Comparison of ENCODE assay signal across 33 cellular contexts in the genomic region with DNA sequence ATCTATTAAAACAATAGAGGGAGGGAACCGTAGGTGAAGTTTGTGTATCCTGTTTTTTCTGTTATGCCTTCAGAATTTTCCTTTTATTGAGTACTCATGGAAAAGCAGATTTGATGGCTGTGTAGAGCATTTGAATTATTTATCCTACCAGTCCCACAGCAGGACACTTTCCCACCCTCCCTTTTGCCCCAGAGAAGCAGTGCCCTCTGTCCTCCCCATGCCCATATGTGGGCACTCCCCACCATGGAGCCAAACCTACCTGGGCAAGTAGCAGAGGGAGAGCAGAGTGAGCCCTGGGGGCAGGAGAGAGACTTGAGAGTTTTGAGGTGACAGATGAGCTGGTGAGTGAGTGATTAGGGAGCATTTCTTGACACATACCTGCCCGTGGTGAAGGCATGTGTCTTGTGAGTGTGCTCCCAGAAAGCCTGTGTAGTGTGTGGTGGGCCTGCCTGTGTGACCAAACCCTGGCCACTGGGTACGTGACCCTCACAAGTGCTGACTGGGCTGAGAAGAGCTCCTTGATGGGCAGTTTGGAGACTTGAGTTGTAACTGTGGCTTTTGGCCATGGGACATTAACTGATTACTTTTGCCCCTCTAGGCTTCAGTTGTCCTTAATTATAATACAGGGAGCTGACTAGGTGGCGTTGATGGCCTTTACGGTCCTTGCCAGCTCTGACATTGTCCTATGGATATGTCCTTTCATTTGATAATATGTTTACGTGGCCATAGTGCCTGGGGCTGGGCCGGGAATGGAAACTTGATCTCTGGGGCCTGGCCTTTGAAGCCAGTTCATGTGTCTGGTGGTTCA. TPM values are rescaled to one million over a fixed set of nuclear protein-coding genes. Genes with fewer than 3 reads are reported as not detected.
DNase-seq lines count a peak whose midpoint lies in the region; ATAC-seq and TF ChIP-seq lines count a peak whose summit lies in the region.
"Had no signal": no experiment of that assay in that cellular context is flagged by ENCODE, and none has a peak within 500 bp of the region (broad histone marks: within the 10 kb centered on the region; RNA-seq: fewer than 3 reads in every experiment).

No MANE protein-coding gene starts in this region.

- no peak overlapping the region for H3K9ac ChIP-seq in mesendoderm (ENCODE audit: low read length)

- H3K4me3 ChIP-seq in breast epithelium (no peak overlapping the region), mesendoderm (ENCODE audit: low read length) (no peak overlapping the region)
- H3K4me3 ChIP-seq: esophagus squamous epithelium, HAP-1, thoracic aorta had no signal

- no peak overlapping the region for H4K5ac ChIP-seq in mesendoderm (ENCODE audit: low read length)

- no peaks in the 10 kb centered on the region for H3K79me2 ChIP-seq in mesendoderm (ENCODE audit: control insufficient read depth, insufficient read depth, low read length)

- H3K4me2 ChIP-seq in mesendoderm (ENCODE audit: low read length), result no peak overlapping the region

- H3K4me1 Mint-ChIP-seq in MCF 10A (ENCODE audit: insufficient read depth, unreplicated experiment) (peaks cover 59% of the 10 kb centered on the region), WTC11 (peaks cover 43% of the 10 kb centered on the region)
- peaks cover 15% of the 10 kb centered on the region for H3K4me1 Mint-ChIP-seq in activated T-cell treated with anti-CD3 and anti-CD28 coated beads, Interleukin-2, amount 50 U/mL, for 4 hours (ENCODE audit: low read depth)

- H3K4me1 ChIP-seq in breast epithelium (no peaks in the 10 kb centered on the region), mesendoderm (ENCODE audit: control insufficient read depth, low read depth, low read length) (peaks cover 14% of the 10 kb centered on the region)
- H3K4me1 ChIP-seq: BE2C, Caco-2 had no signal

- H2AK5ac ChIP-seq in mesendoderm (ENCODE audit: low read length), result no peak overlapping the region

- ATAC-seq in WTC11, result no peak
- no peak for ATAC-seq in omental fat pad (ENCODE audit: low FRiP score)
- ATAC-seq in activated T-cell treated with anti-CD3 and anti-CD28 coated beads, Interleukin-2, amount 50 U/mL, for 4 hours, result no peak
- ATAC-seq: HepG2; left cardiac atrium; PC-3; stimulated activated naive CD8-positive, alpha-beta T cell treated with anti-CD3 and anti-CD28 coated beads, Interleukin-15, Interleukin-2, amounts not matched to agents 100 U/mL and 50 U/mL, for 24 hours had no signal

- POLR2A ChIA-PET in MCF 10A (lab: Yijun Ruan, JAX), result interaction anchor here (1.1 to 4.9 kb wide), 3 partner anchors 11 to 100 kb away, joined by 4 to 40 read pairs (median 5); a partner anchor contains a TSS
- POLR2A ChIA-PET in WTC11 (lab: Charles Lee), result no interaction called here

- H3K36me3 Mint-ChIP-seq in MCF 10A (ENCODE audit: insufficient read depth, unreplicated experiment) (peaks cover 10% of the 10 kb centered on the region), WTC11 (peaks cover 12% of the 10 kb centered on the region)
- H3K36me3 Mint-ChIP-seq in activated T-cell treated with anti-CD3 and anti-CD28 coated beads, Interleukin-2, amount 50 U/mL, for 4 hours (ENCODE audit: insufficient read depth), result peaks cover 2% of the 10 kb centered on the region
- H3K36me3 Mint-ChIP-seq: activated naive CD4-positive, alpha-beta T cell treated with anti-CD3 and anti-CD28 coated beads, Interleukin-2, amount 50 U/mL, for 24 hours had no signal

- H3K4me3 Mint-ChIP-seq in MCF 10A (ENCODE audit: unreplicated experiment), result no peak overlapping the region
- H3K4me3 Mint-ChIP-seq in WTC11, result no peak overlapping the region
- no peak overlapping the region for H3K4me3 Mint-ChIP-seq in activated T-cell treated with anti-CD3 and anti-CD28 coated beads, Interleukin-2, amount 50 U/mL, for 4 hours
- H3K4me3 Mint-ChIP-seq: activated CD4-positive, alpha-beta T cell treated with anti-CD3 and anti-CD28 coated beads, Interleukin-2, amount 10 ng/mL, durations not matched to agents 7 days and 5 days; activated naive CD4-positive, alpha-beta T cell treated with anti-CD3 and anti-CD28 coated beads, Interleukin-2, amount 50 U/mL, for 24 hours had no signal

- H3K27ac ChIP-seq in breast epithelium (no peak overlapping the region), mesendoderm (ENCODE audit: low read depth, low read length) (no peak overlapping the region)
- H3K27ac ChIP-seq: esophagus squamous epithelium, thoracic aorta had no signal

- H4K8ac ChIP-seq in mesendoderm (ENCODE audit: low read depth, low read length), result no peak overlapping the region

- H3K9me3 ChIP-seq in breast epithelium, result no peaks in the 10 kb centered on the region
- H3K9me3 ChIP-seq: BE2C, Caco-2, esophagus squamous epithelium, HAP-1, thoracic aorta had no signal

- H2BK5ac ChIP-seq in mesendoderm (ENCODE audit: low read length), result no peak overlapping the region

- no peak for TF ChIP-seq CTCF in MCF 10A (IDR thresholded peaks at IDR 0.05; ENCODE audit: unreplicated experiment)
- TF ChIP-seq CTCF in breast epithelium (IDR thresholded peaks at IDR 0.05), result no peak
- no peak for TF ChIP-seq CTCF in WTC11 (IDR thresholded peaks at IDR 0.05)
- TF ChIP-seq CTCF in omental fat pad (IDR thresholded peaks at IDR 0.05), result no peak

- WGBS in mesendoderm (ENCODE audit: extremely low coverage, insufficient coverage, low lambda C conversion rate), result no CpG with 5 or more reads among the region's 7 CpGs

- H3K36me3 ChIP-seq in breast epithelium (no peaks in the 10 kb centered on the region), mesendoderm (ENCODE audit: control insufficient read depth, insufficient read depth, low read length) (peaks cover 1% of the 10 kb centered on the region)
- H3K36me3 ChIP-seq: BE2C, thoracic aorta had no signal

- no peak overlapping the region for H3K23ac ChIP-seq in mesendoderm (ENCODE audit: low read length)

- TF ChIP-seq POLR2A in breast epithelium (IDR thresholded peaks at IDR 0.05), result no peak

- no peak overlapping the region for H3K18ac ChIP-seq in mesendoderm (ENCODE audit: low read length)

- BruUV-seq in MCF 10A (replicated peaks; lab: Mats Ljungman, UMichigan), result no TSS peak

- H3K9me3 Mint-ChIP-seq in MCF 10A (ENCODE audit: unreplicated experiment) (no peaks in the 10 kb centered on the region), WTC11 (no peaks in the 10 kb centered on the region)
- H3K9me3 Mint-ChIP-seq in activated T-cell treated with anti-CD3 and anti-CD28 coated beads, Interleukin-2, amount 50 U/mL, for 4 hours, result no peaks in the 10 kb centered on the region
- H3K9me3 Mint-ChIP-seq: activated CD4-positive, alpha-beta T cell treated with anti-CD3 and anti-CD28 coated beads, Interleukin-2, amount 10 ng/mL, durations not matched to agents 7 days and 5 days; activated naive CD4-positive, alpha-beta T cell treated with anti-CD3 and anti-CD28 coated beads, Interleukin-2, amount 50 U/mL, for 24 hours; activated T-helper 2 cell treated with anti-CD3 and anti-CD28 coated beads, Interferon-gamma antibody, Interleukin-2, Interleukin-4, amounts not matched to agents 10 μg/mL and 5 μg/mL and 100 μg/mL, durations not matched to agents 14 hours and 24 hours and 36 hours had no signal

- H2BK15ac ChIP-seq in mesendoderm (replicated peaks; ENCODE audit: low read depth), result no peak overlapping the region

- intact Hi-C loops in MCF 10A (cut with micrococcal nuclease) (loop anchor here (5.0 kb wide), 1 partner anchor 63 kb away; no protein-coding TSS in a partner anchor), breast epithelium (cut with DNase I; ENCODE audit: low total_unique reads) (no loop called here)

- H3K56ac ChIP-seq in mesendoderm (ENCODE audit: low read length), result peak overlapping the region; percentile 25

- peak overlapping the region; percentile 41 for H3K27ac Mint-ChIP-seq in MCF 10A (ENCODE audit: low read depth, unreplicated experiment)
- H3K27ac Mint-ChIP-seq in WTC11, result peak overlapping the region; percentile 12; the same call in 1 of the 2 replicates
- H3K27ac Mint-ChIP-seq: activated CD4-positive, alpha-beta T cell treated with anti-CD3 and anti-CD28 coated beads, Interleukin-2, amount 10 ng/mL, durations not matched to agents 7 days and 5 days; activated naive CD4-positive, alpha-beta T cell treated with anti-CD3 and anti-CD28 coated beads, Interleukin-2, amount 50 U/mL, for 24 hours; activated T-helper 2 cell treated with anti-CD3 and anti-CD28 coated beads, Interferon-gamma antibody, Interleukin-2, Interleukin-4, amounts not matched to agents 10 μg/mL and 5 μg/mL and 100 μg/mL, durations not matched to agents 14 hours and 24 hours and 36 hours; progenitor cell of endocrine pancreas had no signal

- H3K27me3 Mint-ChIP-seq in MCF 10A (ENCODE audit: insufficient read depth, unreplicated experiment) (no peaks in the 10 kb centered on the region), WTC11 (ENCODE audit: low read depth) (peaks cover 19% of the 10 kb centered on the region)
- H3K27me3 Mint-ChIP-seq in activated T-cell treated with anti-CD3 and anti-CD28 coated beads, Interleukin-2, amount 50 U/mL, for 4 hours (ENCODE audit: low read depth), result peaks cover 12% of the 10 kb centered on the region

- peaks cover 5% of the 10 kb centered on the region for H3K79me1 ChIP-seq in mesendoderm (ENCODE audit: low read length)

- DNase-seq in MCF 10A (ENCODE audit: unreplicated experiment) (no peak), breast epithelium (ENCODE audit: low spot score in 2 of 2) (no peak), WTC11 (ENCODE audit: low spot score) (no peak), mesendoderm (no peak), NCI-H1930 (lab: John Stamatoyannopoulos, UW) (no peak), AML-193 (lab: John Stamatoyannopoulos, UW) (no peak), omental fat pad (ENCODE audit: low spot score) (no peak)
- no peak for DNase-seq in activated T-cell treated with anti-CD3 and anti-CD28 coated beads, Interleukin-2, amount 50 U/mL, for 4 hours
- DNase-seq: activated CD4-positive, alpha-beta T cell treated with anti-CD3 and anti-CD28 coated beads, Interleukin-2, amount 10 ng/mL, durations not matched to agents 7 days and 5 days; aorta; BE2C; Caco-2; caudate nucleus; esophagus squamous epithelium; foreskin melanocyte; GF-D8; left cardiac atrium; mammary epithelial cell; NCI-H1694 treated with DMSO at 0.1 percent for 48 hours; NCI-H2171; NCI-H524; NK-92 treated with Interleukin-12 subunit alpha and Interleukin-12 subunit beta, amount 100 ng/mL, for 24 hours; PC-3; Right ventricle myocardium superior; stimulated activated CD4-positive, alpha-beta T cell treated with anti-CD3 and anti-CD28 coated beads, Interleukin-15, amount 100 ng/mL, for 24 hours; stimulated activated naive CD8-positive, alpha-beta T cell treated with anti-CD3 and anti-CD28 coated beads, Interleukin-15, Interleukin-2, amounts not matched to agents 100 U/mL and 50 U/mL, for 24 hours; T-helper 2 cell had no signal

- CTCF ChIA-PET in MCF 10A (lab: Yijun Ruan, JAX), result no interaction called here
- CTCF ChIA-PET in WTC11 (lab: Charles Lee), result interaction anchor here (0.6 kb wide), 1 partner anchor 248 kb away, joined by 5 read pairs; no protein-coding TSS in a partner anchor

- no peak overlapping the region for H3K4ac ChIP-seq in mesendoderm (ENCODE audit: low read depth, low read length)

- H3K27me3 ChIP-seq in breast epithelium (no peaks in the 10 kb centered on the region), mesendoderm (ENCODE audit: insufficient read depth, low read length, poor library complexity) (no peaks in the 10 kb centered on the region)
- H3K27me3 ChIP-seq: BE2C, esophagus squamous epithelium had no signal

- no peak overlapping the region for H2BK120ac ChIP-seq in mesendoderm (ENCODE audit: low read depth, low read length)

RNA-seq across cellular contexts. Expression of a gene that starts 3.6 kb away (rescaled TPM):
- 31.3 and 31.8 TPM in 2 replicates for total RNA-seq in MCF 10A (2022)
- total RNA-seq in breast epithelium, result 10 to 100 TPM; 27.8 to 31.9 (median 27.9) TPM
- 18.4 to 23.5 TPM (median 23.4 TPM) in 3 replicates for total RNA-seq in WTC11 (2021)
- polyA plus RNA-seq in mesendoderm (2013, experiment 1 of 2), result 12.9 TPM
- polyA plus RNA-seq in mesendoderm (2013, experiment 2 of 2), result 13.6 TPM
- 10 to 100 TPM; 25.5 to 34.3 (median 30.2) TPM for total RNA-seq in omental fat pad
- 1 to 10 TPM; 3.6 to 4.9 (median 4.9) TPM for total RNA-seq in activated T-cell treated with anti-CD3 and anti-CD28 coated beads, Interleukin-2, amount 50 U/mL, for 4 hours
